ENCODE assay signal across 24 cellular contexts in genomic region chr6:46222286-46222685, GRCh38. TPM values are rescaled to one million over a fixed set of nuclear protein-coding genes. Genes with fewer than 3 reads are reported as not detected.
DNase-seq lines count a peak whose midpoint lies in the region; ATAC-seq, FAIRE-seq and TF ChIP-seq lines count a peak whose summit lies in the region.
"Had no signal": no experiment of that assay in that cellular context is flagged by ENCODE, and none has a peak within 500 bp of the region (broad histone marks: within the 10 kb centered on the region; RNA-seq: fewer than 3 reads in every experiment).

No MANE protein-coding gene starts in this region.

- no peak overlapping the region for H3K4me3 Mint-ChIP-seq in stimulated activated naive B cell treated with anti-CD40 and anti-IgM and Interleukin-4, amounts not matched to agents 10 μg/mL and 1 μg/mL and 100 μg/mL, for 72 hours
- H3K4me3 Mint-ChIP-seq in chondrocyte (ENCODE audit: unreplicated experiment): no peak overlapping the region
- H3K4me3 Mint-ChIP-seq: CD14-positive monocyte; CD4-positive, alpha-beta memory T cell; CD4-positive, CD25-positive, alpha-beta regulatory T cell; CD8-positive, alpha-beta memory T cell had no signal

- no peaks in the 10 kb centered on the region for H3K9me3 ChIP-seq in adipocyte (ENCODE audit: control insufficient read depth, low read length)
- H3K9me3 ChIP-seq: BE2C, BLaER1, Caco-2 had no signal

- ATAC-seq in stimulated activated naive B cell treated with anti-CD40 and anti-IgM and Interleukin-4, amounts not matched to agents 10 μg/mL and 1 μg/mL and 100 μg/mL, for 72 hours (replicated peaks): no peak

- H3K4me1 ChIP-seq in adipocyte (ENCODE audit: control insufficient read depth, insufficient read depth, low read length): peaks cover 40% of the 10 kb centered on the region
- H3K4me1 ChIP-seq: BE2C, Caco-2 had no signal

- H3K9ac ChIP-seq in adipocyte (ENCODE audit: low read length): peak overlapping the region; percentile 39
- H3K9ac ChIP-seq: BLaER1 had no signal

- DNase-seq in GM18507 (ENCODE audit: extremely low spot score, insufficient read length, low read depth): no peak
- DNase-seq in adipocyte (ENCODE audit: low read depth): no peak
- no peak for DNase-seq in stimulated activated naive B cell treated with anti-CD40 and anti-IgM and Interleukin-4, amounts not matched to agents 10 μg/mL and 1 μg/mL and 100 μg/mL, for 72 hours
- DNase-seq in retina: no peak
- no peak for DNase-seq in chondrocyte (ENCODE audit: low spot score)
- DNase-seq in NOMO-1 (lab: John Stamatoyannopoulos, UW; ENCODE audit: unreplicated experiment in 2 of 2): no peak
- DNase-seq: 8988T; ACHN; BE2C; C1 segment of cervical spinal cord; Caco-2; Calu3; CD4-positive, alpha-beta memory T cell; CD4-positive, CD25-positive, alpha-beta regulatory T cell; CD8-positive, alpha-beta memory T cell; DMS79 treated with DMSO at 0.1 percent for 48 hours; GF-D8 had no signal

- no peak overlapping the region for H3K4me3 ChIP-seq in adipocyte (ENCODE audit: low read length)
- H3K4me3 ChIP-seq: BLaER1 had no signal

- H3K9me3 Mint-ChIP-seq in stimulated activated naive B cell treated with anti-CD40 and anti-IgM and Interleukin-4, amounts not matched to agents 10 μg/mL and 1 μg/mL and 100 μg/mL, for 72 hours: peaks cover 0 to 2% of the 10 kb centered on the region in 2 donors
- H3K9me3 Mint-ChIP-seq in chondrocyte (ENCODE audit: low read depth): peaks cover 7% of the 10 kb centered on the region
- H3K9me3 Mint-ChIP-seq: CD14-positive monocyte had no signal

- no peaks in the 10 kb centered on the region for H3K36me3 ChIP-seq in adipocyte (ENCODE audit: control insufficient read depth, insufficient read depth, low read length, severe bottlenecking)
- H3K36me3 ChIP-seq: BE2C, BLaER1 had no signal

- peak overlapping the region; percentile 22 for H3K27ac Mint-ChIP-seq in stimulated activated naive B cell treated with anti-CD40 and anti-IgM and Interleukin-4, amounts not matched to agents 10 μg/mL and 1 μg/mL and 100 μg/mL, for 72 hours
- H3K27ac Mint-ChIP-seq in chondrocyte (ENCODE audit: unreplicated experiment): no peak overlapping the region
- H3K27ac Mint-ChIP-seq: CD4-positive, alpha-beta memory T cell; CD4-positive, CD25-positive, alpha-beta regulatory T cell; CD8-positive, alpha-beta memory T cell had no signal

- TF ChIP-seq CTCF in chondrocyte (IDR thresholded peaks at IDR 0.05): no peak

- peak; percentile 12 for FAIRE-seq in GM18507 (lab: Jason Lieb, UNC)
- FAIRE-seq: A204.1, D721Med, G401.6, GM12891 had no signal

- H3K4me1 Mint-ChIP-seq in stimulated activated naive B cell treated with anti-CD40 and anti-IgM and Interleukin-4, amounts not matched to agents 10 μg/mL and 1 μg/mL and 100 μg/mL, for 72 hours: peaks cover 35 to 63% of the 10 kb centered on the region in 2 donors
- H3K4me1 Mint-ChIP-seq in chondrocyte (ENCODE audit: low read depth): no peaks in the 10 kb centered on the region
- H3K4me1 Mint-ChIP-seq: CD4-positive, alpha-beta memory T cell; CD4-positive, CD25-positive, alpha-beta regulatory T cell; CD8-positive, alpha-beta memory T cell had no signal

- H3K27me3 Mint-ChIP-seq in stimulated activated naive B cell treated with anti-CD40 and anti-IgM and Interleukin-4, amounts not matched to agents 10 μg/mL and 1 μg/mL and 100 μg/mL, for 72 hours: peaks cover 0 to 14% of the 10 kb centered on the region in 2 donors
- peaks cover 22% of the 10 kb centered on the region for H3K27me3 Mint-ChIP-seq in chondrocyte (ENCODE audit: low read depth)
- H3K27me3 Mint-ChIP-seq: CD8-positive, alpha-beta memory T cell had no signal

- peaks cover 2 to 3% of the 10 kb centered on the region in 2 donors for H3K36me3 Mint-ChIP-seq in stimulated activated naive B cell treated with anti-CD40 and anti-IgM and Interleukin-4, amounts not matched to agents 10 μg/mL and 1 μg/mL and 100 μg/mL, for 72 hours
- H3K36me3 Mint-ChIP-seq in chondrocyte (ENCODE audit: low read depth): peaks cover 2% of the 10 kb centered on the region
- H3K36me3 Mint-ChIP-seq: CD14-positive monocyte; CD4-positive, alpha-beta memory T cell; CD4-positive, CD25-positive, alpha-beta regulatory T cell; CD8-positive, alpha-beta memory T cell had no signal

- H3K27me3 ChIP-seq in adipocyte (replicated peaks; ENCODE audit: control insufficient read depth, insufficient read depth, low read length): no peaks in the 10 kb centered on the region
- H3K27me3 ChIP-seq: BE2C, BLaER1 had no signal

RNA-seq across cellular contexts. Expression of gene ENPP5, which starts 51.5 kb away (rescaled TPM):
- total RNA-seq in chondrocyte: 0.12 to 0.28 TPM in 2 of 3 replicates, not detected in the other
- total RNA-seq: A673; CD4-positive, CD25-positive, alpha-beta regulatory T cell had no signal
